ENCODE assay signal across 8 cellular contexts in the genomic region with DNA sequence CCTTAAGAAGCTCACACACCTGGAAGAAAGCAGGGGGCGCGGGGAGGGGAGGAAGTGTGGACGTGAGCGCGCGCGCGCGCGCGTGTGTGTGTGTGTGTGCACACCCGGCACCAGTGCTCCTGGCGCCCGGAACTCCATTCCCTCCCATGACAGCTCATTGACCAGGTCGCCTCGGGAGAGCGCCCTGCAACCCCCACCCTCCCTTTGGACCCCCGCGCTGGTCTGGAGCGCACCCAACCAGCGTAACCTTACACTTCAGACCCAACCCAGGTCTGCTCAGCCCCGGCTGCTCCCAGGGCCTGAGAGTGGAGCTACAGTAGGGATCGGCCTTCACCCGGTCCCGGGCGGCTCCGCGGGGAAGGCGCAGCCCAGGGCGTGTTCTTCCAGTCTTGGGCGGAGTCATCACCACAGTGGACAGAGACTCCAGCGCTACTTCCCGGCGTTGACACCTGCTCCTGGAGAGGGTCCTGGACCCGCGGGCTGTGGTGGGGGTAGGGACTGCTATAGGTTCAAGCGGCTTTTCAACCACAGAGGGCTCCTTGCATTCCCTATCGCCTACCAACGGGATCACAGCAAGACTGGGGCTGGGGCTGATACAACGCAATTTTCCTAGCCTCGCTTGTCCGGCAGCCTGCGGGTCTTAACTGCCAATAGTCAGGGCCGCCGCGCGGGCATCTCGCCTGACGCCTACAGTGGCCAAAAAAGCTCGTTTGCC. TPM values are rescaled to one million over a fixed set of nuclear protein-coding genes. Genes with fewer than 3 reads are reported as not detected.
DNase-seq lines count a peak whose midpoint lies in the region; ATAC-seq and TF ChIP-seq lines count a peak whose summit lies in the region.

No MANE protein-coding gene starts in this region.

- no peak overlapping the region for H3K27ac Mint-ChIP-seq in T-helper 2 cell treated with Interferon-gamma antibody and Interleukin-4, amounts not matched to agents 5 μg/mL and 100 μg/mL, for 36 hours

- H3K36me3 ChIP-seq in BJ (ENCODE audit: control insufficient read depth, insufficient read depth, low read length) (no peaks in the 10 kb centered on the region), HCT116 (ENCODE audit: control insufficient read depth in 1 of 2, insufficient read depth in 2 of 2, low read length in 2 of 2) (no peaks in the 10 kb centered on the region)

- DNase-seq in BJ (ENCODE audit: low read depth) (no peak), HCT116 (ENCODE audit: low read depth, low spot score) (peak; percentile 47), fibroblast of the aortic adventitia (ENCODE audit: low read depth) (peak; percentile 9), omental fat pad (ENCODE audit: low spot score) (peak; percentile 29), GDM1 (lab: John Stamatoyannopoulos, UW) (no peak)
- no peak for DNase-seq in T-helper 2 cell treated with Interferon-gamma antibody and Interleukin-4, amounts not matched to agents 5 μg/mL and 100 μg/mL, for 36 hours (ENCODE audit: low spot score)

- peaks cover 17 to 23% of the 10 kb centered on the region in 2 experiments; a peak in 3 of 4 replicates for H3K4me1 ChIP-seq in HCT116 (ENCODE audit: control insufficient read depth in 1 of 2, insufficient read depth in 2 of 2, low read length in 2 of 2)

- RAD21 ChIA-PET in HCT116 (lab: Charles Lee; ENCODE audit: low non-redundant PET in 1 of 2, low total read pairs in 2 of 2, uncharacterized antibody in 2 of 2, unreplicated experiment in 2 of 2): interaction anchor here in 1 of 2 experiments (0.9 kb wide), 1 partner anchor 239 kb away, joined by 3 read pairs; no protein-coding TSS in a partner anchor

- POLR2A ChIA-PET in BJ (lab: Charles Lee) (no interaction called here), HCT116 (lab: Charles Lee) (no interaction called here)

- ATAC-seq in HCT116 (peak; percentile 71), omental fat pad (ENCODE audit: low FRiP score) (peak; percentile 54), HG03520 (IDR thresholded peaks at IDR 0.05; ENCODE audit: unreplicated experiment) (no peak), GM21423 (IDR thresholded peaks at IDR 0.05; ENCODE audit: unreplicated experiment) (no peak)

- H3K27ac ChIP-seq in HCT116 (ENCODE audit: low read depth, low read length): peak overlapping the region; percentile 58

- peaks cover 6% of the 10 kb centered on the region; the same call in 1 of the 2 replicates for H4K20me1 ChIP-seq in HCT116 (ENCODE audit: insufficient read depth)

- H3K27me3 ChIP-seq in BJ (ENCODE audit: control insufficient read depth, insufficient read depth, low read length) (peaks cover 9% of the 10 kb centered on the region), HCT116 (ENCODE audit: insufficient read depth, low read length) (no peaks in the 10 kb centered on the region)

- H3K9me3 Mint-ChIP-seq in T-helper 2 cell treated with Interferon-gamma antibody and Interleukin-4, amounts not matched to agents 5 μg/mL and 100 μg/mL, for 36 hours: no peaks in the 10 kb centered on the region

- intact Hi-C loops in HCT116 (cut with micrococcal nuclease): loop anchor here (2.0 to 10.0 kb wide), 3 partner anchors 166 to 688 kb away; no protein-coding TSS in a partner anchor

- H3K27me3 Mint-ChIP-seq in T-helper 2 cell treated with Interferon-gamma antibody and Interleukin-4, amounts not matched to agents 5 μg/mL and 100 μg/mL, for 36 hours (ENCODE audit: low read depth): peaks cover 62% of the 10 kb centered on the region

- H3K4me2 ChIP-seq in HCT116 (ENCODE audit: low read length): peak overlapping the region; percentile 96

- no peak for TF ChIP-seq RAD21 in HCT116 (IDR thresholded peaks at IDR 0.05; ENCODE audit: low read depth)

- BruUV-seq in HCT116 (replicated peaks; lab: Mats Ljungman, UMichigan): no TSS peak

- peak overlapping the region; percentile 51 for H3K4me3 ChIP-seq in BJ (ENCODE audit: low read depth, low read length)
- H3K4me3 ChIP-seq in HCT116 (replicated peaks in 1 of 2; ENCODE audit: low read depth in 1 of 2, low read length in 2 of 2): peak overlapping the region; percentile 85 to 91
- H3K4me3 ChIP-seq in fibroblast of the aortic adventitia (ENCODE audit: low read depth, low read length): peak overlapping the region; percentile 62

- TF ChIP-seq CTCF in BJ (IDR thresholded peaks at IDR 0.05; ENCODE audit: insufficient read depth, low read depth, low read length) (no peak), HCT116 (IDR thresholded peaks at IDR 0.05 in 2 of 3, conservative IDR thresholded peaks at IDR 0.05 in 1 of 3; ENCODE audit: borderline replicate concordance in 1 of 3, insufficient read depth in 1 of 3, low read depth in 2 of 3, low read length in 2 of 3) (no peak), fibroblast of the aortic adventitia (IDR thresholded peaks at IDR 0.05; ENCODE audit: insufficient read depth, low read length) (no peak), omental fat pad (IDR thresholded peaks at IDR 0.05) (no peak)

- peaks cover 44% of the 10 kb centered on the region for H3K79me2 ChIP-seq in HCT116 (ENCODE audit: insufficient read depth, low read length)

- H3K9me3 ChIP-seq in HCT116 (ENCODE audit: control insufficient read depth in 1 of 2, insufficient read depth in 1 of 2, low read depth in 1 of 2, low read length in 2 of 2): no peaks in the 10 kb centered on the region

- H3K9ac ChIP-seq in HCT116 (ENCODE audit: low read length): peak overlapping the region; percentile 80

- CTCF ChIA-PET in BJ (lab: Yijun Ruan, JAX): interaction anchor here (0.5 to 1.1 kb wide), 3 partner anchors 10 to 583 kb away, joined by 3 read pairs; no protein-coding TSS in a partner anchor
- CTCF ChIA-PET in HCT116 (lab: Charles Lee): interaction anchor here (4.0 kb wide), 1 partner anchor 167 kb away, joined by 18 read pairs; no protein-coding TSS in a partner anchor

- H3K9me2 ChIP-seq in HCT116 (ENCODE audit: insufficient read depth): no peaks in the 10 kb centered on the region

- H3K4me1 Mint-ChIP-seq in T-helper 2 cell treated with Interferon-gamma antibody and Interleukin-4, amounts not matched to agents 5 μg/mL and 100 μg/mL, for 36 hours (ENCODE audit: low read depth): peaks cover 4% of the 10 kb centered on the region

- TF ChIP-seq POLR2A in HCT116 (IDR thresholded peaks at IDR 0.05; ENCODE audit: borderline replicate concordance, extremely low read depth, insufficient read depth, insufficient read length): peak; percentile 17

- peak overlapping the region; percentile 38 for H2AFZ ChIP-seq in HCT116 (ENCODE audit: low read depth, low read length, poor library complexity, severe bottlenecking)

- H3K4me3 Mint-ChIP-seq in T-helper 2 cell treated with Interferon-gamma antibody and Interleukin-4, amounts not matched to agents 5 μg/mL and 100 μg/mL, for 36 hours: peak overlapping the region; percentile 82

- H3K36me3 Mint-ChIP-seq in T-helper 2 cell treated with Interferon-gamma antibody and Interleukin-4, amounts not matched to agents 5 μg/mL and 100 μg/mL, for 36 hours (ENCODE audit: low read depth): no peaks in the 10 kb centered on the region

TF ChIP-seq in HCT116, 20 proteins besides CTCF, POLR2A, EP300 and RAD21:
- no peak for TF ChIP-seq YY1 (IDR thresholded peaks at IDR 0.05; ENCODE audit: extremely low read depth, insufficient replicate concordance, low read depth, low read length)
- no peak for TF ChIP-seq TCF7L2 (IDR thresholded peaks at IDR 0.05; ENCODE audit: borderline replicate concordance, extremely low read depth, insufficient read depth, insufficient read length)
- no peak for TF ChIP-seq ELF1 (IDR thresholded peaks at IDR 0.05; ENCODE audit: borderline replicate concordance, low read depth)
- peak; percentile 66; the same call in 1 of the 2 replicates for TF ChIP-seq SIN3A (IDR thresholded peaks at IDR 0.05; ENCODE audit: low read depth)
- TF ChIP-seq, protein P1, sequence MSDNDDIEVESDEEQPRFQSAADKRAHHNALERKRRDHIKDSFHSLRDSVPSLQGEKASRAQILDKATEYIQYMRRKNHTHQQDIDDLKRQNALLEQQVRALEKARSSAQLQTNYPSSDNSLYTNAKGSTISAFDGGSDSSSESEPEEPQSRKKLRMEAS (IDR thresholded peaks at IDR 0.05): peak; percentile 27
- TF ChIP-seq EGR1 (IDR thresholded peaks at IDR 0.05; ENCODE audit: low read depth): no peak

RNA-seq across cellular contexts. Expression of a gene that starts 1.4 kb away (rescaled TPM):
- 2.3 and 4.1 TPM in 2 replicates for polyA plus RNA-seq in BJ (2011; rRNA removed)
- polyA minus RNA-seq in BJ (2011; rRNA and poly(A)+ RNA removed): 1.7 and 3.1 TPM in 2 replicates
- total RNA-seq in HCT116 (2021; ENCODE audit: unreplicated experiment) (19.9 TPM), fibroblast of the aortic adventitia (ENCODE audit: low replicate concordance) (1.1 and 2.4 TPM in 2 replicates), omental fat pad (10 to 100 TPM; 21.0 to 47.4 (median 35.7) TPM)
- 22.3 and 25.1 TPM in 2 replicates for polyA plus RNA-seq in HCT116 (2012)

Comparison
In these comparisons a context has a peak if more than half of its experiments do, and no peak if none do; other contexts are left out.
1. DNase-seq: peak in HCT116 (single experiment), fibroblast of the aortic adventitia (single experiment) and omental fat pad (single experiment); none in BJ (single experiment), T-helper 2 cell treated with Interferon-gamma antibody and Interleukin-4, amounts not matched to agents 5 μg/mL and 100 μg/mL, for 36 hours (single experiment) and GDM1 (single experiment).
2. ATAC-seq: peak in HCT116 (single experiment) and omental fat pad (single experiment); none in HG03520 (single experiment) and GM21423 (single experiment).
3. Peak in every context shown above with its lines, with median percentiles within 50 percentile points of each other: H3K4me3 ChIP-seq.